21 cellular contexts compared by ENCODE assay signal in genomic region chr1:84940481-84940880, GRCh38. TPM values are rescaled to one million over a fixed set of nuclear protein-coding genes. Genes with fewer than 3 reads are reported as not detected.
"Had no signal": no experiment of that assay in that cellular context is flagged by ENCODE, and none has a peak within 500 bp of the region (broad histone marks: within the 10 kb centered on the region; RNA-seq: fewer than 3 reads in every experiment).

No MANE protein-coding gene starts in this region.

- H3K4me3 ChIP-seq: ovary, sigmoid colon, spleen, upper lobe of right lung had no signal

- H3K27me3 ChIP-seq: ovary, sigmoid colon, spleen, upper lobe of right lung had no signal

- H3K36me3 ChIP-seq: ovary, sigmoid colon, upper lobe of right lung had no signal

- H3K27ac ChIP-seq: ovary, sigmoid colon, spleen, upper lobe of right lung had no signal

- ATAC-seq: activated T-helper 17 cell treated with anti-CD3 and anti-CD28 coated beads, Interleukin-2, amount 50 U/mL, for 72 hours; naive thymus-derived CD8-positive, alpha-beta T cell; upper lobe of right lung; WTC11 had no signal

- H3K9me3 ChIP-seq: ovary, sigmoid colon, spleen, upper lobe of right lung had no signal

- FAIRE-seq: TTC549 had no signal

- DNase-seq: activated CD4-positive, alpha-beta memory T cell treated with anti-CD3 and anti-CD28 coated beads, Interleukin-2, amount 10 ng/mL, durations not matched to agents 7 days and 5 days; activated CD4-positive, alpha-beta T cell treated with anti-CD3 and anti-CD28 coated beads for 48 hours; activated naive CD4-positive, alpha-beta T cell; activated naive CD8-positive, alpha-beta T cell treated with anti-CD3 and anti-CD28 coated beads, Interleukin-2, amount 10 ng/mL, durations not matched to agents 7 days and 5 days; activated T-cell treated with anti-CD3 and anti-CD28 coated beads, Interleukin-2, amount 50 U/mL, for 1 hour; amygdala; cerebellar nuclear complex; cortex of kidney; effector CD8-positive, alpha-beta T cell; naive thymus-derived CD8-positive, alpha-beta T cell; ovary; sigmoid colon; spleen; stimulated activated CD4-positive, alpha-beta T cell treated with anti-CD3 and anti-CD28 coated beads, Interleukin-4, amount 100 ng/mL, for 4 hours; stimulated activated naive CD4-positive, alpha-beta T cell; upper lobe of right lung had no signal

RNA-seq across cellular contexts. Expression of gene LPAR3, which starts 47.5 kb away (rescaled TPM):
- total RNA-seq: mesenteric fat pad, sigmoid colon had no signal

RNA-seq across cellular contexts. Expression of gene MCOLN2, which starts 56.4 kb away (rescaled TPM):
- total RNA-seq: glomerular endothelial cell had no signal
